In genomic region chr3:126264952-126265351, GRCh38 we compare ENCODE assay signal across 2 cellular contexts.
TF ChIP-seq lines count a peak whose summit lies in the region.

No MANE protein-coding gene starts in this region.

TF ChIP-seq in IMR-90, 13 proteins besides CTCF, POLR2A, EP300 and RAD21:
- no peak for TF ChIP-seq USF2 (IDR thresholded peaks at IDR 0.05; ENCODE audit: low read depth, low read length)
- TF ChIP-seq RFX5 (IDR thresholded peaks at IDR 0.05; ENCODE audit: low read depth, low read length) = no peak
- no peak for TF ChIP-seq FOS (IDR thresholded peaks at IDR 0.05; ENCODE audit: low read depth, low read length)
- TF ChIP-seq SMC3 (IDR thresholded peaks at IDR 0.05; ENCODE audit: low read depth, low read length) = no peak
- no peak for TF ChIP-seq MAZ (IDR thresholded peaks at IDR 0.05; ENCODE audit: borderline replicate concordance, low read depth, low read length)
- no peak for TF ChIP-seq ELK1 (IDR thresholded peaks at IDR 0.05; ENCODE audit: borderline replicate concordance, low read depth, low read length)
- TF ChIP-seq MAFK (IDR thresholded peaks at IDR 0.05; ENCODE audit: low read depth, low read length) = no peak
- TF ChIP-seq RCOR1 (IDR thresholded peaks at IDR 0.05; ENCODE audit: insufficient replicate concordance, low read length) = no peak
TF ChIP-seq in IMR-90: peak in this region for 0.

TF ChIP-seq in H1, 55 proteins besides CTCF, POLR2A, EP300 and RAD21:
- TF ChIP-seq SP4 (IDR thresholded peaks at IDR 0.05; ENCODE audit: low read length) = no peak
- no peak for TF ChIP-seq FOSL1 (IDR thresholded peaks at IDR 0.05; ENCODE audit: insufficient read depth, low read depth, low read length)
- no peak for TF ChIP-seq BCL11A (IDR thresholded peaks at IDR 0.05; ENCODE audit: low read depth in 2 of 2, low read length in 2 of 2)
- TF ChIP-seq RFX5 (IDR thresholded peaks at IDR 0.05; ENCODE audit: borderline replicate concordance, low read depth, low read length) = no peak
- no peak for TF ChIP-seq EGR1 (IDR thresholded peaks at IDR 0.05; ENCODE audit: borderline replicate concordance, low read depth, low read length)
- no peak for TF ChIP-seq MAX (IDR thresholded peaks at IDR 0.05)
- no peak for TF ChIP-seq ASH2L (IDR thresholded peaks at IDR 0.05; ENCODE audit: low read length)
- no peak for TF ChIP-seq E2F6 (IDR thresholded peaks at IDR 0.05)
- TF ChIP-seq ZNF274 (IDR thresholded peaks at IDR 0.05; ENCODE audit: borderline replicate concordance, extremely low read depth, low read length) = no peak
